ENCODE assay signal across 30 cellular contexts in the genomic region with DNA sequence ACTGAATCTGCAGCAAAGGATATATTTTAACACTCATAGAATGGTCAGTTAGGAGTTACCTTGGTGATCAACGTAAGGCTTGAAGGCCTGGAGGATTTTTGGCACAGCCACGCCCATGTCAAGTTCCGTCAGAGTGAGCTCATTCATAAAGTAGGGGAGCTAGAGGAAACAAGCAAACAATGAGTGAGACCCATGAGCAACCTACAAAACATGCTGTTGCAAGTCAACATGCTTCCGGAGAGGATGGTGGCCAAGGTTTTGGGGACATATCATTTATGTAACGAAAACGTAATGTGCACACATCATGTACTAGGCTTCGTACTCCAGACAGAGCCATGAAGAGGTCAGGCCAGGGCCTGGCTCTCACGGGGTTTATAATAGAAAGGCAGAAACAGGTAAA. TPM values are rescaled to one million over a fixed set of nuclear protein-coding genes. Genes with fewer than 3 reads are reported as not detected.
DNase-seq lines count a peak whose midpoint lies in the region; ATAC-seq, FAIRE-seq and TF ChIP-seq lines count a peak whose summit lies in the region.
"Had no signal": no experiment of that assay in that cellular context is flagged by ENCODE, and none has a peak within 500 bp of the region (broad histone marks: within the 10 kb centered on the region; RNA-seq: fewer than 3 reads in every experiment).

No MANE protein-coding gene starts in this region.

- peaks cover 0 to 36% (median 17%) of the 10 kb centered on the region in 12 donors for H3K4me1 ChIP-seq in heart left ventricle
- no peaks in the 10 kb centered on the region for H3K4me1 ChIP-seq in astrocyte (ENCODE audit: insufficient read depth, low read length)
- peaks cover 23 to 49% of the 10 kb centered on the region in 2 donors for H3K4me1 ChIP-seq in thyroid gland
- no peaks in the 10 kb centered on the region for H3K4me1 ChIP-seq in mucosa of descending colon (ENCODE audit: low read depth)
- H3K4me1 ChIP-seq: colonic mucosa had no signal

- no peaks in the 10 kb centered on the region for H3K27me3 Mint-ChIP-seq in astrocyte (ENCODE audit: low read depth, unreplicated experiment)
- H3K27me3 Mint-ChIP-seq: activated CD4-positive, alpha-beta T cell treated with anti-CD3 and anti-CD28 coated beads, Interleukin-2, amount 10 ng/mL, durations not matched to agents 7 days and 5 days; activated naive CD4-positive, alpha-beta T cell treated with anti-CD3 and anti-CD28 coated beads, Interleukin-2, amount 10 ng/mL, durations not matched to agents 7 days and 5 days; memory B cell had no signal

- no peak for FAIRE-seq in astrocyte (lab: Jason Lieb, UNC)
- FAIRE-seq: GM18507, urothelium cell line had no signal

- H3K27me3 ChIP-seq in heart left ventricle (no peaks in the 10 kb centered on the region), astrocyte (ENCODE audit: insufficient read depth, low read length) (no peaks in the 10 kb centered on the region), thyroid gland (no peaks in the 10 kb centered on the region)
- H3K27me3 ChIP-seq: brain microvascular endothelial cell, colonic mucosa had no signal

- no peak for TF ChIP-seq POLR2A in heart left ventricle (IDR thresholded peaks at IDR 0.05)
- no peak for TF ChIP-seq POLR2A in thyroid gland (IDR thresholded peaks at IDR 0.05)

- no peaks in the 10 kb centered on the region for H3K79me2 ChIP-seq in astrocyte (ENCODE audit: insufficient read depth, low read length)

- H2AFZ ChIP-seq in astrocyte (ENCODE audit: low read depth, low read length) = no peak overlapping the region

- H4K20me1 ChIP-seq in astrocyte (ENCODE audit: insufficient read depth, low read length) = no peaks in the 10 kb centered on the region

- WGBS in heart left ventricle, 4 donors = 68 to 74% (median 70%) methylated on average over 8 of the region's 8 CpGs
- 82 to 92% methylated on average over 8 of the region's 8 CpGs for WGBS in thyroid gland, 2 donors

- no peak overlapping the region for H3K9ac ChIP-seq in astrocyte (ENCODE audit: low read length)

- ATAC-seq in heart left ventricle (peak in 3 of 4 donors; percentile 6 to 87 (median 34)), Right ventricle myocardium superior (ENCODE audit: poor library complexity) (no peak), esophagus mucosa (peak; percentile 82), mucosa of descending colon (no peak)
- ATAC-seq: HCT116, WTC11 had no signal

- H3K9me3 ChIP-seq in heart left ventricle (no peaks in the 10 kb centered on the region), astrocyte (ENCODE audit: insufficient read depth, low read depth, low read length) (no peaks in the 10 kb centered on the region), thyroid gland (no peaks in the 10 kb centered on the region), mucosa of descending colon (no peaks in the 10 kb centered on the region)
- H3K9me3 ChIP-seq: colonic mucosa had no signal

- TF ChIP-seq CTCF in heart left ventricle (IDR thresholded peaks at IDR 0.05) = no peak
- no peak for TF ChIP-seq CTCF in astrocyte (IDR thresholded peaks at IDR 0.05; ENCODE audit: insufficient read depth, low read depth, low read length)
- TF ChIP-seq CTCF in thyroid gland (IDR thresholded peaks at IDR 0.05) = no peak
- no peak for TF ChIP-seq CTCF in mucosa of descending colon (IDR thresholded peaks at IDR 0.05)

- peaks cover 0 to 68% (median 22%) of the 10 kb centered on the region in 9 donors for H3K36me3 ChIP-seq in heart left ventricle
- H3K36me3 ChIP-seq in astrocyte (ENCODE audit: insufficient read depth, low read length) = no peaks in the 10 kb centered on the region
- H3K36me3 ChIP-seq in thyroid gland = no peaks in the 10 kb centered on the region
- no peaks in the 10 kb centered on the region for H3K36me3 ChIP-seq in mucosa of descending colon (ENCODE audit: low read depth)
- H3K36me3 ChIP-seq: brain microvascular endothelial cell, colonic mucosa had no signal

- no peak overlapping the region for H3K4me3 ChIP-seq in heart left ventricle
- no peak overlapping the region for H3K4me3 ChIP-seq in astrocyte (ENCODE audit: insufficient read depth, low read depth, low read length)
- H3K4me3 ChIP-seq in thyroid gland (replicated peaks in 1 of 3) = no peak overlapping the region
- H3K4me3 ChIP-seq in mucosa of descending colon = no peak overlapping the region
- H3K4me3 ChIP-seq: colonic mucosa had no signal

- H3K4me3 Mint-ChIP-seq in astrocyte (ENCODE audit: unreplicated experiment) = no peak overlapping the region
- H3K4me3 Mint-ChIP-seq: activated CD4-positive, alpha-beta T cell treated with anti-CD3 and anti-CD28 coated beads, Interleukin-2, amount 10 ng/mL, durations not matched to agents 7 days and 5 days; activated naive CD4-positive, alpha-beta T cell treated with anti-CD3 and anti-CD28 coated beads, Interleukin-2, amount 10 ng/mL, durations not matched to agents 7 days and 5 days; activated T-helper 1 cell treated with anti-CD3 and anti-CD28 coated beads, Interleukin-12 subunit alpha, Interleukin-12 subunit beta, Interleukin-2, Interleukin-4 antibody, amounts not matched to agents 30 ng/mL and 10 ng/mL and 1 ng/mL, durations not matched to agents 14 hours and 24 hours and 36 hours; endodermal cell; memory B cell; WTC11 had no signal

- peaks cover 11% of the 10 kb centered on the region for H3K4me1 Mint-ChIP-seq in astrocyte (ENCODE audit: low read depth, unreplicated experiment)
- H3K4me1 Mint-ChIP-seq: activated CD4-positive, alpha-beta T cell treated with anti-CD3 and anti-CD28 coated beads, Interleukin-2, amount 10 ng/mL, durations not matched to agents 7 days and 5 days; activated naive CD4-positive, alpha-beta T cell treated with anti-CD3 and anti-CD28 coated beads, Interleukin-2, amount 10 ng/mL, durations not matched to agents 7 days and 5 days; endodermal cell; memory B cell; WTC11 had no signal

- intact Hi-C loops in heart left ventricle (cut with DNase I) = no loop called here
- intact Hi-C loops in Right ventricle myocardium superior (cut with DNase I) = no loop called here
- intact Hi-C loops in thyroid gland (cut with DNase I) = no loop called here
- intact Hi-C loops in mucosa of descending colon (cut with DNase I, micrococcal nuclease) = no loop called here

- H3K4me2 ChIP-seq in astrocyte (ENCODE audit: low read length) = no peak overlapping the region

- DNase-seq in heart left ventricle (peak in 2 of 5 donors; percentile 43 to 49), Right ventricle myocardium superior (no peak), astrocyte (ENCODE audit: low read depth) (peak; percentile 23), thyroid gland (no peak), RPMI8226 (no peak), T-helper 1 cell (no peak), mucosa of descending colon (no peak)
- DNase-seq: activated CD4-positive, alpha-beta T cell treated with anti-CD3 and anti-CD28 coated beads, Interleukin-2, amount 10 ng/mL, durations not matched to agents 7 days and 5 days; activated naive CD4-positive, alpha-beta T cell treated with anti-CD3 and anti-CD28 coated beads, Interleukin-2, amount 10 ng/mL, durations not matched to agents 7 days and 5 days; brain microvascular endothelial cell; Calu3; colonic mucosa; DND-41; endodermal cell; MV-4-11; NCI-H146; NCI-H2107; OCI-M1; SIG-M5; stimulated activated CD4-positive, alpha-beta T cell treated with anti-CD3 and anti-CD28 coated beads, Interleukin-15, amount 100 ng/mL, for 24 hours; stimulated activated naive CD4-positive, alpha-beta T cell treated with Interleukin-2 at 50 U/mL for 16 hours; SW 1271; T1000 had no signal

- no peaks in the 10 kb centered on the region for H3K9me3 Mint-ChIP-seq in astrocyte (ENCODE audit: unreplicated experiment)
- H3K9me3 Mint-ChIP-seq: activated CD4-positive, alpha-beta T cell treated with anti-CD3 and anti-CD28 coated beads, Interleukin-2, amount 10 ng/mL, durations not matched to agents 7 days and 5 days; activated naive CD4-positive, alpha-beta T cell treated with anti-CD3 and anti-CD28 coated beads, Interleukin-2, amount 10 ng/mL, durations not matched to agents 7 days and 5 days; activated T-helper 1 cell treated with anti-CD3 and anti-CD28 coated beads, Interleukin-12 subunit alpha, Interleukin-12 subunit beta, Interleukin-2, Interleukin-4 antibody, amounts not matched to agents 30 ng/mL and 10 ng/mL and 1 ng/mL, durations not matched to agents 14 hours and 24 hours and 36 hours; endodermal cell; memory B cell; WTC11 had no signal

- peak overlapping the region; percentile 22 for H3K27ac Mint-ChIP-seq in astrocyte (ENCODE audit: unreplicated experiment)
- H3K27ac Mint-ChIP-seq: activated CD4-positive, alpha-beta T cell treated with anti-CD3 and anti-CD28 coated beads, Interleukin-2, amount 10 ng/mL, durations not matched to agents 7 days and 5 days; activated naive CD4-positive, alpha-beta T cell treated with anti-CD3 and anti-CD28 coated beads, Interleukin-2, amount 10 ng/mL, durations not matched to agents 7 days and 5 days; activated T-helper 1 cell treated with anti-CD3 and anti-CD28 coated beads, Interleukin-12 subunit alpha, Interleukin-12 subunit beta, Interleukin-2, Interleukin-4 antibody, amounts not matched to agents 30 ng/mL and 10 ng/mL and 1 ng/mL, durations not matched to agents 14 hours and 24 hours and 36 hours; endodermal cell; memory B cell; WTC11 had no signal

- H3K27ac ChIP-seq in heart left ventricle (peak overlapping the region in 8 of 12 donors; percentile 38 to 80 (median 61)), astrocyte (ENCODE audit: low read depth, low read length) (no peak overlapping the region), thyroid gland (peak overlapping the region in 2 of 3 donors; percentile 17 to 21)
- H3K27ac ChIP-seq: brain microvascular endothelial cell, colonic mucosa had no signal

- H3K36me3 Mint-ChIP-seq in astrocyte (ENCODE audit: low read depth, unreplicated experiment) = peaks cover 28% of the 10 kb centered on the region
- H3K36me3 Mint-ChIP-seq: WTC11 had no signal

RNA-seq across cellular contexts. Expression of a gene that starts 41.1 kb away (rescaled TPM):
- 10 to 100 TPM in 4 of 9 donors, 1 to 10 TPM in 5; 5.1 to 18.7 (median 9.1) TPM for total RNA-seq in heart left ventricle
- polyA plus RNA-seq in heart left ventricle = 1 to 10 TPM; 1.5 to 4.7 TPM
- 6.7 TPM for total RNA-seq in Right ventricle myocardium superior
- 9.1 and 11.7 TPM in 2 replicates for total RNA-seq in astrocyte
- total RNA-seq in esophagus mucosa = 18.5 TPM
- total RNA-seq in thyroid gland = 10 to 100 TPM in 3 of 4 donors, 1 to 10 TPM in 1; 9.5 to 20.2 (median 12.8) TPM
- total RNA-seq in mucosa of descending colon = 10 to 100 TPM; 18.4 to 27.1 (median 21.7) TPM

Comparison
In these comparisons a context has a peak if more than half of its experiments do, and no peak if none do; other contexts are left out.
1. ATAC-seq: peak in heart left ventricle (3 of 4) and esophagus mucosa (single experiment); none in Right ventricle myocardium superior (single experiment) and mucosa of descending colon (single experiment).